Comparison of ENCODE assay signal across 32 cellular contexts in the genomic region with DNA sequence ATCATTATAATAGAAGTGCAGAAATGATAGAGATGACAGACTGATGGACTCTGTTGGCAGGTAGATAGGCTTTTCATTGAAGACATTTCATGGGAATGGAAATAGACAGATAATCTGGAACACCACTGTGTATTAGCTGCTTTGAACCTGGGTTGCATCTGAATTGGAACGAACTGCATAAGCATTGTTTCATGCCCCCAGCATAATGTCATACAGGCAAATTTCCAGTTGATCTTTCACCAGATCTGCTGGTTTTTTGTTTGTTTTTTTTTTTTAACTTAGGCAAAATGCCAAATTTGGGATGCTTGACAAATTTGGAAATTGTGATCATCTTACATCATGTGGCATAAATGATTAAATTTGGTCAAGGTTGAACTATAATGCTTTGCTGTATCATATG.
"Had no signal": no experiment of that assay in that cellular context is flagged by ENCODE, and none has a peak within 500 bp of the region (broad histone marks: within the 10 kb centered on the region; RNA-seq: fewer than 3 reads in every experiment).

No MANE protein-coding gene starts in this region.

- H3K27me3 Mint-ChIP-seq: activated CD4-positive, alpha-beta memory T cell treated with anti-CD3 and anti-CD28 coated beads for 36 hours; activated CD4-positive, alpha-beta T cell treated with anti-CD3 and anti-CD28 coated beads, Interleukin-2, amount 10 ng/mL, durations not matched to agents 7 days and 5 days; activated naive CD4-positive, alpha-beta T cell treated with anti-CD3 and anti-CD28 coated beads, Interleukin-2, amount 10 ng/mL, durations not matched to agents 7 days and 5 days; activated naive CD8-positive, alpha-beta T cell; activated naive CD8-positive, alpha-beta T cell treated with anti-CD3 and anti-CD28 coated beads, Interleukin-2, amount 50 U/mL, for 24 hours had no signal

- H3K27ac Mint-ChIP-seq: activated CD4-positive, alpha-beta memory T cell treated with anti-CD3 and anti-CD28 coated beads for 36 hours; activated CD4-positive, alpha-beta T cell treated with anti-CD3 and anti-CD28 coated beads, Interleukin-2, amount 10 ng/mL, durations not matched to agents 7 days and 5 days; activated naive CD4-positive, alpha-beta T cell treated with anti-CD3 and anti-CD28 coated beads, Interleukin-2, amount 10 ng/mL, durations not matched to agents 7 days and 5 days; activated naive CD8-positive, alpha-beta T cell; activated naive CD8-positive, alpha-beta T cell treated with anti-CD3 and anti-CD28 coated beads, Interleukin-2, amount 50 U/mL, for 24 hours; brain had no signal

- H3K9me3 Mint-ChIP-seq: activated CD4-positive, alpha-beta memory T cell treated with anti-CD3 and anti-CD28 coated beads for 36 hours; activated naive CD8-positive, alpha-beta T cell treated with anti-CD3 and anti-CD28 coated beads, Interleukin-2, amount 50 U/mL, for 24 hours; activated T-cell treated with anti-CD3 and anti-CD28 coated beads, Interleukin-2, amount 50 U/mL, for 4 hours had no signal

- FAIRE-seq: bronchial epithelial cell, RCC 7860 had no signal

- DNase-seq: activated CD4-positive, alpha-beta memory T cell treated with anti-CD3 and anti-CD28 coated beads for 36 hours; activated CD4-positive, alpha-beta T cell treated with anti-CD3 and anti-CD28 coated beads, Interleukin-2, amount 10 ng/mL, durations not matched to agents 7 days and 5 days; activated CD8-positive, alpha-beta memory T cell treated with anti-CD3 and anti-CD28 coated beads, Interleukin-2, amount 50 U/mL, for 4 hours; activated effector memory CD4-positive, alpha-beta T cell treated with Interleukin-2 at 50 U/mL for 16 hours; activated naive CD4-positive, alpha-beta T cell treated with anti-CD3 and anti-CD28 coated beads, Interleukin-2, amount 10 ng/mL, durations not matched to agents 7 days and 5 days; activated naive CD8-positive, alpha-beta T cell treated with anti-CD3 and anti-CD28 coated beads, Interleukin-2, amount 50 U/mL, for 24 hours; activated T-cell treated with anti-CD3 and anti-CD28 coated beads for 4 hours; activated T-cell treated with anti-CD3 and anti-CD28 coated beads, Interleukin-2, amount 50 U/mL, for 4 hours; anterior cingulate cortex; caudate nucleus; cerebellar nuclear complex; Kasumi-1; KG1; MM.1S; MV-4-11; NCI-H1092; NCI-H1436 treated with DMSO at 0.1 percent for 48 hours; NCI-H1694 treated with DMSO at 0.1 percent for 48 hours; NCI-H2029; NCI-H345; NCI-H510A treated with DMSO at 0.1 percent for 48 hours; NCI-H526 treated with DMSO at 0.1 percent for 48 hours; PC-9; SIG-M5; SW 1271; T1000 had no signal

- ATAC-seq: activated naive CD8-positive, alpha-beta T cell treated with anti-CD3 and anti-CD28 coated beads, Interleukin-2, amount 50 U/mL, for 24 hours; activated T-cell treated with anti-CD3 and anti-CD28 coated beads, Interleukin-2, amount 50 U/mL, for 4 hours; Right ventricle myocardium inferior had no signal

- H3K4me3 ChIP-seq: PC-9 had no signal

- H3K4me3 Mint-ChIP-seq: activated CD4-positive, alpha-beta memory T cell treated with anti-CD3 and anti-CD28 coated beads for 36 hours; activated CD4-positive, alpha-beta T cell treated with anti-CD3 and anti-CD28 coated beads, Interleukin-2, amount 10 ng/mL, durations not matched to agents 7 days and 5 days; activated naive CD4-positive, alpha-beta T cell treated with anti-CD3 and anti-CD28 coated beads, Interleukin-2, amount 10 ng/mL, durations not matched to agents 7 days and 5 days; activated naive CD8-positive, alpha-beta T cell; activated naive CD8-positive, alpha-beta T cell treated with anti-CD3 and anti-CD28 coated beads, Interleukin-2, amount 50 U/mL, for 24 hours; activated T-cell treated with anti-CD3 and anti-CD28 coated beads, Interleukin-2, amount 50 U/mL, for 4 hours; brain had no signal

- H3K27ac ChIP-seq: PC-9, RWPE1 had no signal
